8 cellular contexts compared by ENCODE assay signal in genomic region chr5:1799110-1799601, GRCh38. TPM values are rescaled to one million over a fixed set of nuclear protein-coding genes. Genes with fewer than 3 reads are reported as not detected.
A peak's percentile ranks its signal among the peaks of the same experiment; 100 is the strongest.
DNase-seq lines count a peak whose midpoint lies in the region; ATAC-seq, FAIRE-seq and TF ChIP-seq lines count a peak whose summit lies in the region.

No MANE protein-coding gene starts in this region.

- DNase-seq in HT1080 (ENCODE audit: low read depth) (peak; percentile 38), globus pallidus (ENCODE audit: low spot score) (peak; percentile 3), pancreas (peak in 1 of 6 donors; percentile 73), NCI-H1092 treated with DMSO at 0.1 percent for 48 hours (lab: John Stamatoyannopoulos, UW) (no peak), NCI-H526 (lab: John Stamatoyannopoulos, UW) (no peak)
- DNase-seq in activated CD4-positive, alpha-beta memory T cell treated with anti-CD3 and anti-CD28 coated beads, Interleukin-2, amount 10 ng/mL, durations not matched to agents 7 days and 5 days, result peak; percentile 35

- H3K4me1 ChIP-seq in DOHH2 (ENCODE audit: control insufficient read depth, low read length), result peaks cover 54% of the 10 kb centered on the region
- H3K4me1 ChIP-seq in pancreas, result peaks cover 0 to 13% (median 7%) of the 10 kb centered on the region in 3 donors

- H3K9me3 Mint-ChIP-seq in activated CD4-positive, alpha-beta memory T cell treated with anti-CD3 and anti-CD28 coated beads, Interleukin-2, amount 10 ng/mL, durations not matched to agents 7 days and 5 days, result no peaks in the 10 kb centered on the region

- no peaks in the 10 kb centered on the region for H3K9me3 ChIP-seq in DOHH2 (ENCODE audit: control insufficient read depth, insufficient read depth, low read length)
- no peaks in the 10 kb centered on the region for H3K9me3 ChIP-seq in pancreas

- peak overlapping the region; percentile 84 for H3K4me2 ChIP-seq in DOHH2 (ENCODE audit: low read length)

- POLR2A ChIA-PET in activated CD4-positive, alpha-beta memory T cell treated with anti-CD3 and anti-CD28 coated beads, Interleukin-2, amount 10 ng/mL, durations not matched to agents 7 days and 5 days (lab: Charles Lee), result interaction anchor here (0.8 to 1.5 kb wide), 4 partner anchors 9 to 19 kb away, joined by 3 to 4 read pairs (median 4); no protein-coding TSS in a partner anchor

- no peak for FAIRE-seq in pancreas (lab: Jason Lieb, UNC)

- H3K27ac Mint-ChIP-seq in activated CD4-positive, alpha-beta memory T cell treated with anti-CD3 and anti-CD28 coated beads, Interleukin-2, amount 10 ng/mL, durations not matched to agents 7 days and 5 days, result peak overlapping the region; percentile 66

- ATAC-seq in GM21367 (IDR thresholded peaks at IDR 0.05; ENCODE audit: unreplicated experiment), result peak; percentile 22
- peak; percentile 31 to 42 (median 40) for ATAC-seq in pancreas

- CTCF ChIA-PET in activated CD4-positive, alpha-beta memory T cell treated with anti-CD3 and anti-CD28 coated beads, Interleukin-2, amount 10 ng/mL, durations not matched to agents 7 days and 5 days (lab: Charles Lee), result interaction anchor here (2.1 kb wide), 1 partner anchor 35 kb away, joined by 6 read pairs; no protein-coding TSS in a partner anchor

- peaks cover 61% of the 10 kb centered on the region for H3K4me1 Mint-ChIP-seq in activated CD4-positive, alpha-beta memory T cell treated with anti-CD3 and anti-CD28 coated beads, Interleukin-2, amount 10 ng/mL, durations not matched to agents 7 days and 5 days

- TF ChIP-seq CTCF in DOHH2 (IDR thresholded peaks at IDR 0.05; ENCODE audit: low read depth, low read length, poor library complexity, severe bottlenecking) (no peak), pancreas (IDR thresholded peaks at IDR 0.05) (no peak)

- H3K4me3 ChIP-seq in DOHH2 (ENCODE audit: low read length) (peak overlapping the region; percentile 93), pancreas (peak overlapping the region; percentile 83 to 96 (median 88))

- intact Hi-C loops in pancreas (cut with DNase I), result no loop called here

- H3K36me3 Mint-ChIP-seq in activated CD4-positive, alpha-beta memory T cell treated with anti-CD3 and anti-CD28 coated beads, Interleukin-2, amount 10 ng/mL, durations not matched to agents 7 days and 5 days (ENCODE audit: low read depth), result peaks cover 54% of the 10 kb centered on the region

- peaks cover 93% of the 10 kb centered on the region for H3K79me2 ChIP-seq in DOHH2 (ENCODE audit: control insufficient read depth, low read length)

- H3K27me3 Mint-ChIP-seq in activated CD4-positive, alpha-beta memory T cell treated with anti-CD3 and anti-CD28 coated beads, Interleukin-2, amount 10 ng/mL, durations not matched to agents 7 days and 5 days, result no peaks in the 10 kb centered on the region

- 0 to 1% methylated on average over 30 to 35 of the region's 35 CpGs for WGBS in pancreas, 2 donors

- H3K4me3 Mint-ChIP-seq in activated CD4-positive, alpha-beta memory T cell treated with anti-CD3 and anti-CD28 coated beads, Interleukin-2, amount 10 ng/mL, durations not matched to agents 7 days and 5 days, result peak overlapping the region; percentile 100

- H3F3A ChIP-seq in DOHH2 (ENCODE audit: control insufficient read depth, insufficient read depth), result peaks cover 12% of the 10 kb centered on the region

- H3K27ac ChIP-seq in DOHH2 (ENCODE audit: low read depth, low read length) (peak overlapping the region; percentile 80), pancreas (peak overlapping the region in 3 of 4 donors; percentile 35 to 85 (median 48))

- no peaks in the 10 kb centered on the region for H3K27me3 ChIP-seq in DOHH2 (ENCODE audit: control insufficient read depth, low read length)
- H3K27me3 ChIP-seq in pancreas, result no peaks in the 10 kb centered on the region

- H3K36me3 ChIP-seq in DOHH2 (ENCODE audit: control insufficient read depth, low read length) (peaks cover 81% of the 10 kb centered on the region), pancreas (peaks cover 0 to 8% (median 4%) of the 10 kb centered on the region in 3 donors)

- no peaks in the 10 kb centered on the region; the same call in 1 of the 2 replicates for H4K20me1 ChIP-seq in DOHH2 (ENCODE audit: control insufficient read depth, insufficient read depth, low read depth, low read length)

- no peaks in the 10 kb centered on the region for H3K9me2 ChIP-seq in DOHH2 (replicated peaks; ENCODE audit: control insufficient read depth, low read length)

RNA-seq across cellular contexts. Expression of gene MRPL36, which starts 0.5 kb away (rescaled TPM):
- total RNA-seq in HT1080 (2014; rRNA removed; shearing (Covaris generic)), result 134 and 149 TPM in 2 replicates
- polyA plus RNA-seq in HT1080 (2015; cell fraction: cytosol; rRNA removed), result 105 and 108 TPM in 2 replicates
- 48.5 and 52.8 TPM in 2 replicates for polyA plus RNA-seq in HT1080 (2015; cell fraction: nucleus; rRNA removed)
- 10 to 100 TPM; 44.5 to 44.8 TPM for total RNA-seq in activated CD4-positive, alpha-beta memory T cell treated with anti-CD3 and anti-CD28 coated beads, Interleukin-2, amount 10 ng/mL, durations not matched to agents 7 days and 5 days
- total RNA-seq in pancreas, result 10 to 100 TPM; 13.1 to 19.5 (median 15.3) TPM
- 10 to 100 TPM; 21.9 to 48.0 TPM for polyA plus RNA-seq in pancreas

RNA-seq across cellular contexts. Expression of gene NDUFS6, which starts 2.1 kb away (rescaled TPM):
- 77.4 and 102 TPM in 2 replicates for total RNA-seq in HT1080 (2014; rRNA removed; shearing (Covaris generic))
- polyA plus RNA-seq in HT1080 (2015; cell fraction: cytosol; rRNA removed), result 106 and 165 TPM in 2 replicates
- polyA plus RNA-seq in HT1080 (2015; cell fraction: nucleus; rRNA removed), result 33.7 and 60.3 TPM in 2 replicates
- 10 to 100 TPM; 25.4 to 29.2 TPM for total RNA-seq in activated CD4-positive, alpha-beta memory T cell treated with anti-CD3 and anti-CD28 coated beads, Interleukin-2, amount 10 ng/mL, durations not matched to agents 7 days and 5 days
- total RNA-seq in pancreas, result 10 to 100 TPM in 5 of 6 donors, 1 to 10 TPM in 1; 8.2 to 15.9 (median 13.4) TPM
- polyA plus RNA-seq in pancreas, result 10 to 100 TPM; 24.9 to 41.9 TPM

Comparison
In these comparisons a context has a peak if more than half of its experiments do, and no peak if none do; other contexts are left out.
1. DNase-seq: peak in HT1080 (single experiment), activated CD4-positive, alpha-beta memory T cell treated with anti-CD3 and anti-CD28 coated beads, Interleukin-2, amount 10 ng/mL, durations not matched to agents 7 days and 5 days (single experiment) and globus pallidus (single experiment); none in NCI-H1092 treated with DMSO at 0.1 percent for 48 hours (single experiment) and NCI-H526 (0 of 2).